11 cellular contexts compared by ENCODE assay signal in genomic region chr7:13282377-13282980, GRCh38.
DNase-seq lines count a peak whose midpoint lies in the region; ATAC-seq lines count a peak whose summit lies in the region.
"Had no signal": no experiment of that assay in that cellular context is flagged by ENCODE, and none has a peak within 500 bp of the region (broad histone marks: within the 10 kb centered on the region; RNA-seq: fewer than 3 reads in every experiment).

No MANE protein-coding gene starts in this region.

- no peak overlapping the region for H3K4me3 ChIP-seq in H7 (ENCODE audit: insufficient read depth, low read depth, low read length)
- H3K4me3 ChIP-seq: BLaER1 had no signal

- no peaks in the 10 kb centered on the region for H3K27me3 ChIP-seq in H7 (ENCODE audit: control insufficient read depth, insufficient read depth, low read length)
- H3K27me3 ChIP-seq: BLaER1, neutrophil had no signal

- peak; percentile 33 to 66 for DNase-seq in NCI-H2081 (lab: John Stamatoyannopoulos, UW)
- no peak for DNase-seq in NCI-H2081 treated with DMSO at 0.1 percent for 48 hours (lab: John Stamatoyannopoulos, UW)
- peak; percentile 58 for DNase-seq in NCI-H2171 treated with DMSO at 0.1 percent for 48 hours (lab: John Stamatoyannopoulos, UW)
- DNase-seq in dedifferentiated amniotic fluid mesenchymal stem cell (ENCODE audit: extremely low spot score), result peak; percentile 34
- peak; percentile 61 for DNase-seq in pons (ENCODE audit: low spot score)
- DNase-seq in H7, result no peak
- no peak for DNase-seq in T-helper 2 cell
- DNase-seq: NCI-H524 treated with DMSO at 0.1 percent for 48 hours had no signal

- H3K36me3 ChIP-seq in H7 (replicated peaks; ENCODE audit: control insufficient read depth, insufficient read depth, low read length), result no peaks in the 10 kb centered on the region
- H3K36me3 ChIP-seq: BLaER1, neutrophil had no signal

- no peak for ATAC-seq in GM21737 (IDR thresholded peaks at IDR 0.05; ENCODE audit: unreplicated experiment)

Comparison
In these comparisons a context has a peak if more than half of its experiments do, and no peak if none do; other contexts are left out.
1. DNase-seq: peak in NCI-H2081 (2 of 2), NCI-H2171 treated with DMSO at 0.1 percent for 48 hours (single experiment), dedifferentiated amniotic fluid mesenchymal stem cell (single experiment) and pons (single experiment); none in NCI-H2081 treated with DMSO at 0.1 percent for 48 hours (single experiment), H7 (single experiment) and T-helper 2 cell (0 of 5).